26 cellular contexts compared by ENCODE assay signal in the genomic region with DNA sequence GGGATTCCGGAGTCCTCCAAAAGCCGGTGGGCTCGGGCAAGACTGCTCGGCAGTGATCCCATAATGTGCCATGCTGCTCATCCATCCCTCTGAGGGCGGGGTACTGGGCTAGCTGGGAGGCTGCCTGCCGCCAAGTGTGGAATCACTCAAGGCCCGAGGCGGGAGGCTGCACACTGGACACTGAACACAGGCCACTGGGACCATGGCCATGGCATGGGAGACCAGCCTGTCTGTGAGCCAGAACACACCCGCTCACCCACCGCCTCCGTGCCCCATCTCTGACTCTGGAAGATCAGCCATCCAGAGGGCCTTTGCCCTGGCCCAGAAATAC. TPM values are rescaled to one million over a fixed set of nuclear protein-coding genes. Genes with fewer than 3 reads are reported as not detected.
DNase-seq lines count a peak whose midpoint lies in the region; ATAC-seq and TF ChIP-seq lines count a peak whose summit lies in the region.
"Had no signal": no experiment of that assay in that cellular context is flagged by ENCODE, and none has a peak within 500 bp of the region (broad histone marks: within the 10 kb centered on the region; RNA-seq: fewer than 3 reads in every experiment).

No MANE protein-coding gene starts in this region.

- H3K27ac Mint-ChIP-seq in chondrocyte (ENCODE audit: unreplicated experiment) (no peak overlapping the region), natural killer cell (no peak overlapping the region), type B pancreatic cell (no peak overlapping the region)
- H3K27ac Mint-ChIP-seq: activated CD4-positive, alpha-beta T cell treated with anti-CD3 and anti-CD28 coated beads, Interleukin-2, amount 10 ng/mL, durations not matched to agents 24 days and 14 days; activated naive CD4-positive, alpha-beta T cell treated with anti-CD3 and anti-CD28 coated beads for 36 hours; T-cell had no signal

- H3K9me3 Mint-ChIP-seq in chondrocyte (ENCODE audit: low read depth) = peaks cover 11% of the 10 kb centered on the region
- peaks cover 2 to 3% of the 10 kb centered on the region in 2 donors for H3K9me3 Mint-ChIP-seq in natural killer cell
- no peaks in the 10 kb centered on the region for H3K9me3 Mint-ChIP-seq in type B pancreatic cell
- H3K9me3 Mint-ChIP-seq: activated CD4-positive, alpha-beta T cell treated with anti-CD3 and anti-CD28 coated beads, Interleukin-2, amount 10 ng/mL, durations not matched to agents 24 days and 14 days had no signal

- H3K27me3 Mint-ChIP-seq in chondrocyte (ENCODE audit: low read depth) = peaks cover 22% of the 10 kb centered on the region
- peaks cover 3 to 8% of the 10 kb centered on the region in 2 donors for H3K27me3 Mint-ChIP-seq in natural killer cell (ENCODE audit: low read depth in 2 of 2)
- H3K27me3 Mint-ChIP-seq in type B pancreatic cell = peaks cover 11% of the 10 kb centered on the region

- H3K4me3 Mint-ChIP-seq in chondrocyte (ENCODE audit: unreplicated experiment) (no peak overlapping the region), natural killer cell (no peak overlapping the region), type B pancreatic cell (no peak overlapping the region)
- H3K4me3 Mint-ChIP-seq: activated CD4-positive, alpha-beta T cell treated with anti-CD3 and anti-CD28 coated beads, Interleukin-2, amount 10 ng/mL, durations not matched to agents 24 days and 14 days; activated naive CD4-positive, alpha-beta T cell treated with anti-CD3 and anti-CD28 coated beads for 36 hours; T-cell had no signal

- intact Hi-C loops in natural killer cell (cut with micrococcal nuclease) = no loop called here

- ATAC-seq in natural killer cell = no peak
- ATAC-seq: left colon, Right ventricle myocardium inferior, T-cell had no signal

- no peaks in the 10 kb centered on the region for H3K4me1 Mint-ChIP-seq in chondrocyte (ENCODE audit: low read depth)
- H3K4me1 Mint-ChIP-seq in natural killer cell = no peaks in the 10 kb centered on the region
- no peaks in the 10 kb centered on the region for H3K4me1 Mint-ChIP-seq in type B pancreatic cell (ENCODE audit: unreplicated experiment)
- H3K4me1 Mint-ChIP-seq: activated CD4-positive, alpha-beta T cell treated with anti-CD3 and anti-CD28 coated beads, Interleukin-2, amount 10 ng/mL, durations not matched to agents 24 days and 14 days; T-cell had no signal

- H3K36me3 Mint-ChIP-seq in chondrocyte (ENCODE audit: low read depth) (peaks cover 3% of the 10 kb centered on the region), natural killer cell (peaks cover 7% of the 10 kb centered on the region), type B pancreatic cell (no peaks in the 10 kb centered on the region)
- H3K36me3 Mint-ChIP-seq: T-cell had no signal

- DNase-seq in activated effector memory CD4-positive, alpha-beta T cell treated with anti-CD3 and anti-CD28 coated beads, Interleukin-2, amount 50 U/mL, for 16 hours = peak; percentile 60
- DNase-seq in activated effector memory CD4-positive, alpha-beta T cell treated with Interleukin-2 at 50 U/mL for 16 hours = no peak
- DNase-seq in chondrocyte (ENCODE audit: low spot score) = peak; percentile 77
- DNase-seq in natural killer cell = peak; percentile 9
- DNase-seq in type B pancreatic cell (ENCODE audit: extremely low spot score, unreplicated experiment) = peak; percentile 53
- no peak for DNase-seq in AG08395 (ENCODE audit: low spot score)
- DNase-seq in GM20000 (ENCODE audit: low spot score) = no peak
- no peak for DNase-seq in epidermal melanocyte (ENCODE audit: insufficient read length, low spot score)
- DNase-seq: activated CD4-positive, alpha-beta T cell treated with anti-CD3 and anti-CD28 coated beads, Interleukin-2, amount 10 ng/mL, durations not matched to agents 24 days and 14 days; activated naive CD4-positive, alpha-beta T cell treated with anti-CD3 and anti-CD28 coated beads for 36 hours; central memory CD4-positive, alpha-beta T cell; effector memory CD4-positive, alpha-beta T cell; midbrain; MM.1S; NCI-H2227 treated with DMSO at 0.1 percent for 48 hours; NCI-H774 had no signal

- TF ChIP-seq CTCF in chondrocyte (IDR thresholded peaks at IDR 0.05) = no peak
- TF ChIP-seq CTCF in natural killer cell (IDR thresholded peaks at IDR 0.05) = no peak
- no peak for TF ChIP-seq CTCF in type B pancreatic cell (conservative IDR thresholded peaks at IDR 0.05)
- no peak for TF ChIP-seq CTCF in GM20000 (IDR thresholded peaks at IDR 0.05; ENCODE audit: extremely low read depth, missing control alignments)

RNA-seq across cellular contexts. Expression of gene C3orf22, which starts 1.4 kb away (rescaled TPM):
- total RNA-seq in chondrocyte (not detected in 3 replicates), natural killer cell (not detected), type B pancreatic cell (ENCODE audit: low replicate concordance) (not detected in 2 replicates)
- total RNA-seq: A673; activated CD4-positive, alpha-beta T cell treated with anti-CD3 and anti-CD28 coated beads, Interleukin-2, amount 10 ng/mL, durations not matched to agents 24 days and 14 days; activated naive CD4-positive, alpha-beta T cell treated with anti-CD3 and anti-CD28 coated beads for 36 hours; ascending aorta; G401; glomerular endothelial cell; left colon; OCI-LY7; pulmonary artery endothelial cell; Right ventricle myocardium inferior; subcutaneous adipose tissue; T-cell had no signal

RNA-seq across cellular contexts. Expression of gene CHST13, which starts 33.4 kb away (rescaled TPM):
- total RNA-seq in chondrocyte (not detected in 3 replicates), natural killer cell (under 1 TPM in 2 of 3 donors, not detected in 1; 0.19 to 0.20 TPM), type B pancreatic cell (ENCODE audit: low replicate concordance) (0.31 and 0.67 TPM in 2 replicates)
- total RNA-seq: A673; activated CD4-positive, alpha-beta T cell treated with anti-CD3 and anti-CD28 coated beads, Interleukin-2, amount 10 ng/mL, durations not matched to agents 24 days and 14 days; activated naive CD4-positive, alpha-beta T cell treated with anti-CD3 and anti-CD28 coated beads for 36 hours; ascending aorta; glomerular endothelial cell; OCI-LY7; pulmonary artery endothelial cell had no signal

RNA-seq across cellular contexts. Expression of gene UROC1, which starts 39.8 kb away (rescaled TPM):
- total RNA-seq in chondrocyte = 0.15 TPM in 1 of 3 replicates, not detected in the others
- not detected for total RNA-seq in natural killer cell
- not detected in 2 replicates for total RNA-seq in type B pancreatic cell (ENCODE audit: low replicate concordance)
- total RNA-seq: A673; activated CD4-positive, alpha-beta T cell treated with anti-CD3 and anti-CD28 coated beads, Interleukin-2, amount 10 ng/mL, durations not matched to agents 24 days and 14 days; activated naive CD4-positive, alpha-beta T cell treated with anti-CD3 and anti-CD28 coated beads for 36 hours; ascending aorta; G401; glomerular endothelial cell; left colon; pulmonary artery endothelial cell; Right ventricle myocardium inferior; subcutaneous adipose tissue had no signal

Comparison
In these comparisons a context has a peak if more than half of its experiments do, and no peak if none do; other contexts are left out.
1. DNase-seq: peak in activated effector memory CD4-positive, alpha-beta T cell treated with anti-CD3 and anti-CD28 coated beads, Interleukin-2, amount 50 U/mL, for 16 hours (single experiment), chondrocyte (single experiment), natural killer cell (single experiment) and type B pancreatic cell (single experiment); none in activated effector memory CD4-positive, alpha-beta T cell treated with Interleukin-2 at 50 U/mL for 16 hours (single experiment), AG08395 (single experiment), GM20000 (single experiment) and epidermal melanocyte (single experiment).